Comparison of ENCODE assay signal across 8 cellular contexts in genomic region chr2:207166349-207167128, GRCh38. TPM values are rescaled to one million over a fixed set of nuclear protein-coding genes. Genes with fewer than 3 reads are reported as not detected.
A peak's percentile ranks its signal among the peaks of the same experiment; 100 is the strongest.
DNase-seq lines count a peak whose midpoint lies in the region; ATAC-seq and TF ChIP-seq lines count a peak whose summit lies in the region.

No MANE protein-coding gene starts in this region.

- peak overlapping the region; percentile 92 for H2AFZ ChIP-seq in DND-41 (ENCODE audit: low read depth, low read length)
- H2AFZ ChIP-seq in neural progenitor cell (replicated peaks), result peak overlapping the region; percentile 15

- peak overlapping the region; percentile 100 for H3K27ac Mint-ChIP-seq in neural progenitor cell

- H3K4me1 ChIP-seq in DND-41 (ENCODE audit: insufficient read depth, low read length) (peaks cover 30% of the 10 kb centered on the region), neural progenitor cell (peaks cover 33% of the 10 kb centered on the region), thymus (ENCODE audit: control insufficient read depth, insufficient read depth, low read length) (peaks cover 19% of the 10 kb centered on the region)

- H3K27ac ChIP-seq in DND-41 (ENCODE audit: low read length) (peak overlapping the region; percentile 92), neural progenitor cell (peak overlapping the region; percentile 100), thymus (ENCODE audit: low read depth) (peak overlapping the region; percentile 100)

- peak; percentile 67 for DNase-seq in DND-41
- peak; percentile 62 for DNase-seq in HuH-7 (ENCODE audit: low spot score)
- peak; percentile 38 to 72 for DNase-seq in SHP77 (lab: John Stamatoyannopoulos, UW)
- peak; percentile 65 for DNase-seq in activated naive CD4-positive, alpha-beta T cell treated with Interleukin-2 at 50 U/mL for 16 hours
- peak; percentile 59 for DNase-seq in foreskin melanocyte
- DNase-seq in neural progenitor cell (ENCODE audit: low spot score), result peak; percentile 92

- H3K4me1 Mint-ChIP-seq in neural progenitor cell, result peaks cover 38% of the 10 kb centered on the region

- WGBS in thymus, result under 1% methylated on average over 89 of the region's 89 CpGs

- no peaks in the 10 kb centered on the region for H3K79me2 ChIP-seq in DND-41 (ENCODE audit: insufficient read depth, low read length)
- peaks cover 18% of the 10 kb centered on the region for H3K79me2 ChIP-seq in neural progenitor cell (ENCODE audit: low read depth)

- peak overlapping the region; percentile 95 for H3K4me3 Mint-ChIP-seq in neural progenitor cell

- no peaks in the 10 kb centered on the region for H3K9me3 ChIP-seq in DND-41 (ENCODE audit: insufficient read depth, low read length, severe bottlenecking)
- H3K9me3 ChIP-seq in neural progenitor cell (ENCODE audit: low read depth), result no peaks in the 10 kb centered on the region
- H3K9me3 ChIP-seq in thymus (ENCODE audit: control insufficient read depth), result no peaks in the 10 kb centered on the region

- H3K36me3 Mint-ChIP-seq in neural progenitor cell, result peaks cover 4% of the 10 kb centered on the region

- H3K4me3 ChIP-seq in DND-41 (ENCODE audit: low read depth in 1 of 2, low read length in 2 of 2), result peak overlapping the region; percentile 56 to 67
- peak overlapping the region; percentile 74 for H3K4me3 ChIP-seq in neural progenitor cell
- H3K4me3 ChIP-seq in thymus (ENCODE audit: low read length), result peak overlapping the region; percentile 74

- no peaks in the 10 kb centered on the region for H3K36me3 ChIP-seq in DND-41 (ENCODE audit: insufficient read depth, low read length)
- no peaks in the 10 kb centered on the region for H3K36me3 ChIP-seq in neural progenitor cell
- no peaks in the 10 kb centered on the region for H3K36me3 ChIP-seq in thymus (ENCODE audit: control insufficient read depth, insufficient read depth)

- H3F3A ChIP-seq in neural progenitor cell (ENCODE audit: low read depth), result peaks cover 33% of the 10 kb centered on the region

- ATAC-seq in DND-41 (ENCODE audit: insufficient read depth, low read depth), result peak; percentile 70
- ATAC-seq in GM21528 (IDR thresholded peaks at IDR 0.05; ENCODE audit: low FRiP score, unreplicated experiment), result peak; percentile 62

- H3K4me2 ChIP-seq in DND-41 (ENCODE audit: insufficient read depth, low read length) (peak overlapping the region; percentile 81), neural progenitor cell (peak overlapping the region; percentile 88)

- peaks cover 8% of the 10 kb centered on the region; the same call in 1 of the 2 replicates for H4K20me1 ChIP-seq in DND-41 (ENCODE audit: insufficient read depth, low read length)
- peaks cover 20% of the 10 kb centered on the region for H4K20me1 ChIP-seq in neural progenitor cell (ENCODE audit: low read depth)

- peaks cover 49% of the 10 kb centered on the region for H3K27me3 ChIP-seq in DND-41 (ENCODE audit: insufficient read depth, low read length, poor library complexity)
- H3K27me3 ChIP-seq in neural progenitor cell, result peaks cover 15% of the 10 kb centered on the region
- no peaks in the 10 kb centered on the region for H3K27me3 ChIP-seq in thymus (ENCODE audit: control insufficient read depth, insufficient read depth)

- peaks cover 6% of the 10 kb centered on the region for H3K9me3 Mint-ChIP-seq in neural progenitor cell

- H3K27me3 Mint-ChIP-seq in neural progenitor cell (ENCODE audit: insufficient read depth, low read depth), result peaks cover 12% of the 10 kb centered on the region

- H3K9ac ChIP-seq in DND-41 (ENCODE audit: low read depth, low read length), result peak overlapping the region; percentile 99
- peak overlapping the region; percentile 99 for H3K9ac ChIP-seq in neural progenitor cell

- no peak for TF ChIP-seq CTCF in DND-41 (IDR thresholded peaks at IDR 0.05; ENCODE audit: borderline replicate concordance, extremely low read depth, low read length, poor library complexity, severe bottlenecking)
- TF ChIP-seq CTCF in neural progenitor cell (IDR thresholded peaks at IDR 0.05), result peak; percentile 40

RNA-seq across cellular contexts. Expression of gene KLF7, which starts 0.8 kb away (rescaled TPM):
- total RNA-seq in neural progenitor cell (ENCODE audit: low replicate concordance), result 5.2 and 7.2 TPM in 2 replicates
- polyA plus RNA-seq in thymus, result 11.0 TPM

Comparison
In these comparisons a context has a peak if more than half of its experiments do, and no peak if none do; other contexts are left out.
1. Peak in every context shown above with its lines: DNase-seq, ATAC-seq, H3K4me3 ChIP-seq and H3K27ac ChIP-seq.